In the genomic region with DNA sequence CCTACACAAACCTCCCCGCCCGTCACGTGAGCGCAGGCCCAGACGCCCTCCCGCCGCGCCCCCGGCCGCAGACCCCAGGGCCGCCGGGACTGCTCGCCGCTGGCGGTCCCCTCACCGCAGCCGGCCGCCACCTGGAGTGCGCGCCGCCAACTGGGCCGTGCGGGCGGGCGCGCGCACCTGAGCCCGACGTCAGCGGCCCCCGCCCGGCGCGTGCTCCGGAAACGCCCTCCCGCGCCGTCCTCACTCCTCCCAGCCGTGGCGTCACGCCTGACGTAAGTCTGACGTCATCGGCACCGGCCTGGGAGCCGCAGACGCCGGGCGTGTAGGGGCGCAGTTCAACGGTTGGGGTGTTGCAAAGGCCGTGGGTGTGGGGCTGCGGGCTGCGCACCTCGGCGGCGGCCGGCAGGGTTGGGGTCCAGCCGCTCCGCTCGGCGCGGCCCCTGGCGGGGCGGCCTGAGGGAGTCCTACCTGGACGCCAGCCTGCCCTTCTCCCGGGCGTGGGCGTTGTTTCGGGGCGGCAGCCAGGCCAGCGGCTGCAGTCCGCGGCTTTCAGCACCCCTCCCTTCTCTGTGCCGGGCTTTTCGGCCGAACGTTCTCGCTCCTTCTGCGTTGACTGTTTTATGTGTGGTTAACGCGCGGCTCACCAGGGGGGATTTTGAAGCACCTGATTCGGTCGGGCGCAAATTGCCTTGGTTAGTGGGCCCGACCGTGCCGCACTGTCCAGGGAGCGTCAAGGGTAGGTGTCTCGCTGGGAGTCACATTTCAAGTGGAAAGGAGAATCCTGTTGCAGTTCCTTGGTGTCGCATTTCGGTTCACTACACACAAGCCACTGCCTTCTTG, we compare ENCODE assay signal across 8 cellular contexts. TPM values are rescaled to one million over a fixed set of nuclear protein-coding genes. Genes with fewer than 3 reads are reported as not detected.
DNase-seq lines count a peak whose midpoint lies in the region; ATAC-seq and TF ChIP-seq lines count a peak whose summit lies in the region.

A gene (minus strand): TSS at position 155 of the 840 bp plus-strand sequence. CDS start 956 bp downstream, outside the sequence.

- peak; percentile 32 for ATAC-seq in GM21576 (IDR thresholded peaks at IDR 0.05; ENCODE audit: unreplicated experiment)

- H3K9me3 Mint-ChIP-seq in activated T-helper 1 cell treated with anti-CD3 and anti-CD28 coated beads, Interleukin-12 subunit alpha, Interleukin-12 subunit beta, Interleukin-2, Interleukin-4 antibody, amounts not matched to agents 30 ng/mL and 10 ng/mL and 1 ng/mL, durations not matched to agents 14 hours and 24 hours and 36 hours: no peaks in the 10 kb centered on the region

- intact Hi-C loops in activated T-helper 1 cell treated with anti-CD3 and anti-CD28 coated beads, Interleukin-12 subunit alpha, Interleukin-12 subunit beta, Interleukin-2, Interleukin-4 antibody, amounts not matched to agents 30 ng/mL and 10 ng/mL and 1 ng/mL, durations not matched to agents 14 hours and 24 hours and 36 hours (cut with micrococcal nuclease): loop anchor here (1.0 to 10.0 kb wide), 5 partner anchors 20 to 1466 kb away; a partner anchor contains a TSS
- intact Hi-C loops in esophagus squamous epithelium (cut with DNase I): no loop called here

- H3K36me3 Mint-ChIP-seq in activated T-helper 1 cell treated with anti-CD3 and anti-CD28 coated beads, Interleukin-12 subunit alpha, Interleukin-12 subunit beta, Interleukin-2, Interleukin-4 antibody, amounts not matched to agents 30 ng/mL and 10 ng/mL and 1 ng/mL, durations not matched to agents 14 hours and 24 hours and 36 hours (ENCODE audit: low read depth): peaks cover 29% of the 10 kb centered on the region

- H3K27ac ChIP-seq in KOPT-K1 (ENCODE audit: low read depth, low read length, poor library complexity, severe bottlenecking) (peak within 1 kb of the TSS; percentile 81), esophagus squamous epithelium (peak within 1 kb of the TSS; percentile 96 to 99 (median 99))

- peaks cover 56% of the 10 kb centered on the region for H3K4me1 Mint-ChIP-seq in activated T-helper 1 cell treated with anti-CD3 and anti-CD28 coated beads, Interleukin-12 subunit alpha, Interleukin-12 subunit beta, Interleukin-2, Interleukin-4 antibody, amounts not matched to agents 30 ng/mL and 10 ng/mL and 1 ng/mL, durations not matched to agents 14 hours and 24 hours and 36 hours (ENCODE audit: low read depth)

- no peaks in the 10 kb centered on the region for H3K27me3 ChIP-seq in esophagus squamous epithelium

- peak within 1 kb of the TSS; percentile 59 to 84 (median 75) for H3K4me3 ChIP-seq in esophagus squamous epithelium

- peak; percentile 97 for DNase-seq in DMS 273 (lab: John Stamatoyannopoulos, UW; ENCODE audit: unreplicated experiment)
- peak; percentile 93 for DNase-seq in RKO (ENCODE audit: low spot score)
- peak; percentile 98 for DNase-seq in activated T-helper 1 cell treated with anti-CD3 and anti-CD28 coated beads, Interleukin-12 subunit alpha, Interleukin-12 subunit beta, Interleukin-2, Interleukin-4 antibody, amounts not matched to agents 30 ng/mL and 10 ng/mL and 1 ng/mL, durations not matched to agents 14 hours and 24 hours and 36 hours (ENCODE audit: low spot score)
- peak; percentile 58 for DNase-seq in esophagus squamous epithelium (lab: John Stamatoyannopoulos, UW)
- peak; percentile 94 for DNase-seq in myocyte (ENCODE audit: low read depth)
- DNase-seq in stimulated activated CD8-positive, alpha-beta memory T cell treated with anti-CD3 and anti-CD28 coated beads, Interleukin-7, amount 100 ng/mL, for 4 hours (ENCODE audit: low read depth in 2 of 2): peak; percentile 93 to 96

- H3K9me3 ChIP-seq in KOPT-K1 (ENCODE audit: insufficient read depth, low read length, poor library complexity, severe bottlenecking): no peaks in the 10 kb centered on the region
- H3K9me3 ChIP-seq in esophagus squamous epithelium: no peaks in the 10 kb centered on the region

- peaks cover 44 to 62% (median 48%) of the 10 kb centered on the region in 3 donors for H3K4me1 ChIP-seq in esophagus squamous epithelium

- H3K36me3 ChIP-seq in KOPT-K1 (ENCODE audit: insufficient read depth, low read length) (peaks cover 27% of the 10 kb centered on the region; the same call in 1 of the 2 replicates), esophagus squamous epithelium (no peaks in the 10 kb centered on the region)

- peak in 3 of 4 donors; percentile 94 to 100 (median 100) for TF ChIP-seq POLR2A in esophagus squamous epithelium (IDR thresholded peaks at IDR 0.05)

- peak within 1 kb of the TSS; percentile 100 for H3K27ac Mint-ChIP-seq in activated T-helper 1 cell treated with anti-CD3 and anti-CD28 coated beads, Interleukin-12 subunit alpha, Interleukin-12 subunit beta, Interleukin-2, Interleukin-4 antibody, amounts not matched to agents 30 ng/mL and 10 ng/mL and 1 ng/mL, durations not matched to agents 14 hours and 24 hours and 36 hours

- 0 to 1% methylated on average over 2 to 25 of the region's 94 CpGs for WGBS in esophagus squamous epithelium, 2 donors

- TF ChIP-seq CTCF in esophagus squamous epithelium (IDR thresholded peaks at IDR 0.05): peak in 2 of 6 experiments; percentile 19 to 36

- peaks cover 3% of the 10 kb centered on the region for H3K27me3 Mint-ChIP-seq in activated T-helper 1 cell treated with anti-CD3 and anti-CD28 coated beads, Interleukin-12 subunit alpha, Interleukin-12 subunit beta, Interleukin-2, Interleukin-4 antibody, amounts not matched to agents 30 ng/mL and 10 ng/mL and 1 ng/mL, durations not matched to agents 14 hours and 24 hours and 36 hours (ENCODE audit: insufficient read depth)

- peak within 1 kb of the TSS; percentile 96 for H3K4me3 Mint-ChIP-seq in activated T-helper 1 cell treated with anti-CD3 and anti-CD28 coated beads, Interleukin-12 subunit alpha, Interleukin-12 subunit beta, Interleukin-2, Interleukin-4 antibody, amounts not matched to agents 30 ng/mL and 10 ng/mL and 1 ng/mL, durations not matched to agents 14 hours and 24 hours and 36 hours

RNA-seq across cellular contexts. Expression of the gene that starts here (rescaled TPM):
- 77.7 and 86.0 TPM in 2 replicates for total RNA-seq in activated T-helper 1 cell treated with anti-CD3 and anti-CD28 coated beads, Interleukin-12 subunit alpha, Interleukin-12 subunit beta, Interleukin-2, Interleukin-4 antibody, amounts not matched to agents 30 ng/mL and 10 ng/mL and 1 ng/mL, durations not matched to agents 14 hours and 24 hours and 36 hours
- total RNA-seq in esophagus squamous epithelium (10 to 100 TPM; 27.8 to 48.8 (median 33.1) TPM), myocyte (59.2 and 59.4 TPM in 2 replicates)
- polyA plus RNA-seq in myocyte (2012): 42.6 TPM

Comparison
In these comparisons a context has a peak if more than half of its experiments do, and no peak if none do; other contexts are left out.
1. Peak in every context shown above with its lines: DNase-seq, ATAC-seq, H3K4me3 ChIP-seq and H3K27ac ChIP-seq.